Comparison of ENCODE assay signal across 1 cellular context in genomic region chr1:54950361-54951163, GRCh38.
TF ChIP-seq lines count a peak whose summit lies in the region.

No MANE protein-coding gene starts in this region.

TF ChIP-seq in HepG2, 621 proteins besides CTCF, POLR2A, EP300 and RAD21 (continued from another document):
- peak; percentile 65; the same call in 1 of the 2 replicates for TF ChIP-seq ZNF614 (CRISPR knock-in tag; IDR thresholded peaks at IDR 0.05; ENCODE audit: borderline replicate concordance)
- no peak for TF ChIP-seq KMT2A (CRISPR knock-in tag; IDR thresholded peaks at IDR 0.05)
- no peak for TF ChIP-seq NONO (IDR thresholded peaks at IDR 0.05)
- TF ChIP-seq NONO (CRISPR knock-in tag; conservative IDR thresholded peaks at IDR 0.05) = 0 out of 2 replicates have a peak, but pooled peaks have one; percentile 38
- TF ChIP-seq ZFX (CRISPR knock-in tag; IDR thresholded peaks at IDR 0.05; ENCODE audit: low read depth) = peak; percentile 74
- TF ChIP-seq ZSCAN22 (CRISPR knock-in tag; IDR thresholded peaks at IDR 0.05) = no peak
- peak; percentile 55; the same call in 1 of the 2 replicates for TF ChIP-seq IRF2 (CRISPR knock-in tag; IDR thresholded peaks at IDR 0.05)
- no peak for TF ChIP-seq FOXP1 (IDR thresholded peaks at IDR 0.05)
- TF ChIP-seq FOXP1 (CRISPR knock-in tag; IDR thresholded peaks at IDR 0.05) = peak; percentile 33; the same call in 1 of the 2 replicates
- peak; percentile 83 for TF ChIP-seq CEBPG (CRISPR knock-in tag; IDR thresholded peaks at IDR 0.05)
- 0 out of 2 replicates have a peak, but pooled peaks have one; percentile 19 for TF ChIP-seq AKAP8 (CRISPR knock-in tag; IDR thresholded peaks at IDR 0.05)
- TF ChIP-seq GABPB1 (CRISPR knock-in tag; IDR thresholded peaks at IDR 0.05) = peak; percentile 25
- no peak for TF ChIP-seq MTERF4 (CRISPR knock-in tag; IDR thresholded peaks at IDR 0.05)
- 0 out of 2 replicates have a peak, but pooled peaks have one; percentile 22 for TF ChIP-seq SPEN (CRISPR knock-in tag; IDR thresholded peaks at IDR 0.05; ENCODE audit: low read depth)
- 0 out of 2 replicates have a peak, but pooled peaks have one; percentile 49 for TF ChIP-seq HOXD1 (CRISPR knock-in tag; IDR thresholded peaks at IDR 0.05)
- TF ChIP-seq AHDC1 (CRISPR knock-in tag; IDR thresholded peaks at IDR 0.05; ENCODE audit: borderline replicate concordance) = peak; percentile 53; the same call in 1 of the 2 replicates
- peak; percentile 16; the same call in 1 of the 2 replicates for TF ChIP-seq HNF4A (CRISPR knock-in tag; IDR thresholded peaks at IDR 0.05)
- no peak for TF ChIP-seq FOXP4 (CRISPR knock-in tag; IDR thresholded peaks at IDR 0.05)
- peak; percentile 74 for TF ChIP-seq GATAD2A (CRISPR knock-in tag; IDR thresholded peaks at IDR 0.05)
- TF ChIP-seq ZBTB25 (CRISPR knock-in tag; IDR thresholded peaks at IDR 0.05) = no peak
- TF ChIP-seq MED1 (CRISPR knock-in tag; IDR thresholded peaks at IDR 0.05) = no peak; the same call in 1 of the 2 replicates
- TF ChIP-seq HINFP (CRISPR knock-in tag; IDR thresholded peaks at IDR 0.05; ENCODE audit: low read depth) = 0 out of 2 replicates have a peak, but pooled peaks have one; percentile 26
- no peak for TF ChIP-seq ZNF281 (CRISPR knock-in tag; IDR thresholded peaks at IDR 0.05; ENCODE audit: borderline replicate concordance)
- TF ChIP-seq FOXA1 (IDR thresholded peaks at IDR 0.05) = no peak
- peak; percentile 38; the same call in 1 of the 2 replicates for TF ChIP-seq FOXA1 (CRISPR knock-in tag; IDR thresholded peaks at IDR 0.05)
- peak; percentile 78 for TF ChIP-seq STAG1 (CRISPR knock-in tag; IDR thresholded peaks at IDR 0.05)
- TF ChIP-seq ZMYM4 (CRISPR knock-in tag; IDR thresholded peaks at IDR 0.05) = peak; percentile 13; the same call in 1 of the 2 replicates
- peak; percentile 20 for TF ChIP-seq YY1 (IDR thresholded peaks at IDR 0.05; ENCODE audit: insufficient read depth, insufficient replicate concordance, low read depth, low read length)
- 0 out of 2 replicates have a peak, but pooled peaks have one; percentile 38 for TF ChIP-seq CENPT (CRISPR knock-in tag; IDR thresholded peaks at IDR 0.05; ENCODE audit: low read depth)
- peak; percentile 46; the same call in 1 of the 2 replicates for TF ChIP-seq ZNF350 (CRISPR knock-in tag; IDR thresholded peaks at IDR 0.05; ENCODE audit: borderline replicate concordance, low read depth)
- TF ChIP-seq AFF4 (CRISPR knock-in tag; IDR thresholded peaks at IDR 0.05) = no peak
- TF ChIP-seq ZNF329 (CRISPR knock-in tag; IDR thresholded peaks at IDR 0.05; ENCODE audit: low read depth) = no peak
